Comparison of ENCODE assay signal across 1 cellular context in genomic region chr11:67486481-67487195, GRCh38.
A peak's percentile ranks its signal among the peaks of the same experiment; 100 is the strongest.
TF ChIP-seq lines count a peak whose summit lies in the region.

No MANE protein-coding gene starts in this region.

TF ChIP-seq in GM12878, 131 proteins besides CTCF, POLR2A, EP300 and RAD21 (continued from another document):
- TF ChIP-seq POLR2AphosphoS2 (IDR thresholded peaks at IDR 0.05; ENCODE audit: low read depth, low read length) = peak; percentile 51; the same call in 1 of the 2 replicates
- peak; percentile 94 for TF ChIP-seq RELB (IDR thresholded peaks at IDR 0.05; ENCODE audit: low read depth)
- no peak for TF ChIP-seq KLF5 (IDR thresholded peaks at IDR 0.05; ENCODE audit: partially characterized antibody)
- no peak for TF ChIP-seq HCFC1 (IDR thresholded peaks at IDR 0.05; ENCODE audit: low read length)
- peak in 1 of 2 experiments; percentile 37; a peak in 1 of 4 replicates for TF ChIP-seq ETV6 (conservative IDR thresholded peaks at IDR 0.05 in 1 of 2, IDR thresholded peaks at IDR 0.05 in 1 of 2; ENCODE audit: borderline replicate concordance in 1 of 2, low read depth in 1 of 2)
- TF ChIP-seq PAX5 (IDR thresholded peaks at IDR 0.05; ENCODE audit: borderline replicate concordance, low read depth, low read length) = peak; percentile 87
- peak; percentile 59 to 96 for TF ChIP-seq EGR1 (IDR thresholded peaks at IDR 0.05; ENCODE audit: borderline replicate concordance in 1 of 2, low read depth in 2 of 2, low read length in 2 of 2)
- peak; percentile 86 for TF ChIP-seq CREM (IDR thresholded peaks at IDR 0.05; ENCODE audit: low read depth)
- TF ChIP-seq PML (IDR thresholded peaks at IDR 0.05; ENCODE audit: low read length) = no peak
- peak; percentile 61 for TF ChIP-seq USF2 (IDR thresholded peaks at IDR 0.05; ENCODE audit: borderline replicate concordance, low read depth, low read length)
- TF ChIP-seq STAT3 (IDR thresholded peaks at IDR 0.05; ENCODE audit: low read depth, low read length) = no peak
- TF ChIP-seq TCF7 (IDR thresholded peaks at IDR 0.05; ENCODE audit: borderline replicate concordance) = no peak
- TF ChIP-seq EED (IDR thresholded peaks at IDR 0.05; ENCODE audit: low read depth) = peak; percentile 95
- peak; percentile 60; the same call in 1 of the 2 replicates for TF ChIP-seq NKRF (conservative IDR thresholded peaks at IDR 0.05)
- TF ChIP-seq GABPA (IDR thresholded peaks at IDR 0.05; ENCODE audit: low read depth) = no peak
- no peak for TF ChIP-seq E2F4 (IDR thresholded peaks at IDR 0.05; ENCODE audit: low read depth, low read length)
- no peak for TF ChIP-seq RB1 (IDR thresholded peaks at IDR 0.05; ENCODE audit: borderline replicate concordance)
- peak; percentile 99 for TF ChIP-seq ZNF687 (IDR thresholded peaks at IDR 0.05)
- TF ChIP-seq NR2C1 (IDR thresholded peaks at IDR 0.05) = peak; percentile 66
- no peak for TF ChIP-seq TAF1 (IDR thresholded peaks at IDR 0.05; ENCODE audit: borderline replicate concordance, low read depth, low read length)
- no peak for TF ChIP-seq CREB1 (IDR thresholded peaks at IDR 0.05; ENCODE audit: low read depth)
- TF ChIP-seq MAX (IDR thresholded peaks at IDR 0.05; ENCODE audit: low read depth, low read length) = peak; percentile 79
- TF ChIP-seq PAX8 (IDR thresholded peaks at IDR 0.05) = no peak
- TF ChIP-seq MTA3 (IDR thresholded peaks at IDR 0.05; ENCODE audit: borderline replicate concordance, low read length) = no peak
- no peak for TF ChIP-seq POU2F2 (IDR thresholded peaks at IDR 0.05; ENCODE audit: borderline replicate concordance, low read depth, low read length)
- peak; percentile 98 for TF ChIP-seq TCF12 (IDR thresholded peaks at IDR 0.05; ENCODE audit: low read depth, low read length)
- TF ChIP-seq BACH1 (IDR thresholded peaks at IDR 0.05; ENCODE audit: borderline replicate concordance) = peak; percentile 90
- no peak for TF ChIP-seq HDAC6 (IDR thresholded peaks at IDR 0.05; ENCODE audit: unreplicated experiment)
- TF ChIP-seq SMC3 (IDR thresholded peaks at IDR 0.05; ENCODE audit: borderline replicate concordance, low read length) = no peak; the same call in 1 of the 2 replicates
- no peak for TF ChIP-seq EZH2 (IDR thresholded peaks at IDR 0.05; ENCODE audit: borderline replicate concordance, control insufficient read depth, low read depth, low read length)
- TF ChIP-seq USF1 (IDR thresholded peaks at IDR 0.05; ENCODE audit: borderline replicate concordance, extremely low read length, insufficient read depth, low read depth, low read length) = peak; percentile 82
- TF ChIP-seq ESRRA (IDR thresholded peaks at IDR 0.05; ENCODE audit: low read length) = no peak
- peak; percentile 97 to 98 for TF ChIP-seq IKZF2 (IDR thresholded peaks at IDR 0.05)
- no peak for TF ChIP-seq NFYA (IDR thresholded peaks at IDR 0.05; ENCODE audit: borderline replicate concordance, low read depth, low read length)
- no peak for TF ChIP-seq ZNF207 (IDR thresholded peaks at IDR 0.05; ENCODE audit: borderline replicate concordance)
- TF ChIP-seq SKIL (IDR thresholded peaks at IDR 0.05; ENCODE audit: low read depth, poor library complexity, severe bottlenecking) = peak; percentile 87
